ENCODE assay signal across 9 cellular contexts in genomic region chr18:3177902-3178687, GRCh38. TPM values are rescaled to one million over a fixed set of nuclear protein-coding genes. Genes with fewer than 3 reads are reported as not detected.
DNase-seq lines count a peak whose midpoint lies in the region; ATAC-seq, FAIRE-seq and TF ChIP-seq lines count a peak whose summit lies in the region.
"Had no signal": no experiment of that assay in that cellular context is flagged by ENCODE, and none has a peak within 500 bp of the region (broad histone marks: within the 10 kb centered on the region; RNA-seq: fewer than 3 reads in every experiment).

No MANE protein-coding gene starts in this region.

- peak; percentile 34 for TF ChIP-seq POLR2A in GM15510 (IDR thresholded peaks at IDR 0.05; ENCODE audit: borderline replicate concordance, extremely low read depth, insufficient read length)
- peak in 2 of 3 donors; percentile 13 to 38 for TF ChIP-seq POLR2A in body of pancreas (IDR thresholded peaks at IDR 0.05)

- no peak overlapping the region for H3K4ac ChIP-seq in trophoblast cell (ENCODE audit: low read depth, low read length)

- DNase-seq in KG1 (lab: John Stamatoyannopoulos, UW), result peak; percentile 73
- peak in 2 of 4 donors; percentile 21 to 83 for DNase-seq in body of pancreas
- peak; percentile 45 to 60 for DNase-seq in trophoblast cell
- DNase-seq in NCI-H2029 treated with DMSO at 0.1 percent for 48 hours (lab: John Stamatoyannopoulos, UW), result no peak
- DNase-seq in hepatocyte (ENCODE audit: low spot score), result no peak
- no peak for DNase-seq in HTR-8/SVneo (ENCODE audit: insufficient read length, low spot score)

- no peak overlapping the region for H2AFZ ChIP-seq in trophoblast cell (ENCODE audit: insufficient read depth, low read length, poor library complexity)
- no peak overlapping the region for H2AFZ ChIP-seq in hepatocyte

- H2AK5ac ChIP-seq in trophoblast cell (ENCODE audit: low read length), result no peak overlapping the region

- H4K8ac ChIP-seq in trophoblast cell (ENCODE audit: low read depth, low read length), result no peak overlapping the region

- no peak overlapping the region for H3K18ac ChIP-seq in trophoblast cell (ENCODE audit: low read length)

- no peak overlapping the region for H3K14ac ChIP-seq in trophoblast cell (ENCODE audit: low read length)

- no peak overlapping the region for H3K23ac ChIP-seq in trophoblast cell (ENCODE audit: low read length)

- intact Hi-C loops in body of pancreas (cut with DNase I), result no loop called here

- WGBS in body of pancreas, 2 donors, result 75 to 90% methylated on average over 15 of the region's 15 CpGs
- WGBS in trophoblast cell (ENCODE audit: extremely low coverage, insufficient coverage, insufficient read length), result 100% methylated on average over 3 of the region's 15 CpGs
- WGBS in hepatocyte (ENCODE audit: low lambda C conversion rate, missing lambda C conversion rate), result 90% methylated on average over 15 of the region's 15 CpGs

- no peak overlapping the region for H3K9ac ChIP-seq in trophoblast cell (ENCODE audit: low read length)

- no peaks in the 10 kb centered on the region for H3K36me3 ChIP-seq in body of pancreas (replicated peaks in 1 of 2; ENCODE audit: insufficient read depth in 1 of 2, low read depth in 2 of 2)
- H3K36me3 ChIP-seq in trophoblast cell (ENCODE audit: control insufficient read depth in 1 of 2, insufficient read depth in 2 of 2, low read length in 2 of 2), result no peaks in the 10 kb centered on the region
- no peaks in the 10 kb centered on the region for H3K36me3 ChIP-seq in hepatocyte (replicated peaks; ENCODE audit: insufficient read depth, low read depth)

- H2BK120ac ChIP-seq in trophoblast cell (ENCODE audit: insufficient read depth, low read length, poor library complexity), result no peak overlapping the region

- no peak overlapping the region for H4K91ac ChIP-seq in trophoblast cell (ENCODE audit: low read depth, low read length)

- H3K4me2 ChIP-seq in trophoblast cell (ENCODE audit: low read length), result no peak overlapping the region
- no peak overlapping the region for H3K4me2 ChIP-seq in hepatocyte

- H2BK5ac ChIP-seq in trophoblast cell (ENCODE audit: low read depth, low read length, poor library complexity), result no peak overlapping the region

- no peak overlapping the region for H2BK12ac ChIP-seq in trophoblast cell (ENCODE audit: low read length)

- no peaks in the 10 kb centered on the region for H3K9me2 ChIP-seq in hepatocyte (replicated peaks; ENCODE audit: insufficient read depth)

- no peak overlapping the region for H3K4me3 ChIP-seq in body of pancreas
- H3K4me3 ChIP-seq in trophoblast cell (ENCODE audit: low read depth, low read length), result no peak overlapping the region
- no peak overlapping the region for H3K4me3 ChIP-seq in hepatocyte

- no peaks in the 10 kb centered on the region for H3K27me3 ChIP-seq in body of pancreas
- H3K27me3 ChIP-seq in trophoblast cell (ENCODE audit: insufficient read depth, low read length), result no peaks in the 10 kb centered on the region
- no peaks in the 10 kb centered on the region for H3K27me3 ChIP-seq in hepatocyte

- peaks cover 12% of the 10 kb centered on the region for H3K4me1 ChIP-seq in body of pancreas
- H3K4me1 ChIP-seq in trophoblast cell (ENCODE audit: control insufficient read depth in 1 of 2, insufficient read depth in 2 of 2, low read length in 2 of 2), result no peaks in the 10 kb centered on the region
- H3K4me1 ChIP-seq in hepatocyte (ENCODE audit: insufficient read depth), result no peaks in the 10 kb centered on the region

- FAIRE-seq in HTR-8/SVneo (lab: Jason Lieb, UNC), result no peak
- FAIRE-seq: colon had no signal

- H3K27ac ChIP-seq in body of pancreas (peak overlapping the region in 1 of 4 donors; percentile 68), trophoblast cell (ENCODE audit: low read depth, low read length) (no peak overlapping the region), hepatocyte (no peak overlapping the region)

- H3K79me2 ChIP-seq in trophoblast cell (ENCODE audit: control insufficient read depth, insufficient read depth, low read length, poor library complexity), result no peaks in the 10 kb centered on the region
- no peaks in the 10 kb centered on the region for H3K79me2 ChIP-seq in hepatocyte

- peak; percentile 90 for ATAC-seq in GM21529 (IDR thresholded peaks at IDR 0.05; ENCODE audit: unreplicated experiment)
- ATAC-seq in body of pancreas, result no peak

- H3K9me3 ChIP-seq in body of pancreas (no peaks in the 10 kb centered on the region), trophoblast cell (ENCODE audit: insufficient read depth, low read depth, low read length) (no peaks in the 10 kb centered on the region), hepatocyte (ENCODE audit: low read depth) (no peaks in the 10 kb centered on the region)

- H4K20me1 ChIP-seq in hepatocyte (ENCODE audit: insufficient read depth, poor library complexity, severe bottlenecking), result no peaks in the 10 kb centered on the region

- TF ChIP-seq CTCF in body of pancreas (IDR thresholded peaks at IDR 0.05) (no peak), hepatocyte (IDR thresholded peaks at IDR 0.05; ENCODE audit: poor library complexity) (no peak)

- H3K79me1 ChIP-seq in trophoblast cell (ENCODE audit: low read length), result no peaks in the 10 kb centered on the region

- H4K12ac ChIP-seq in trophoblast cell (ENCODE audit: low read depth, low read length), result no peak overlapping the region

RNA-seq across cellular contexts. Expression of gene MYOM1, which starts 41.7 kb away (rescaled TPM):
- 10 to 100 TPM; 10.9 to 21.8 TPM for total RNA-seq in body of pancreas
- polyA plus RNA-seq in trophoblast cell (2013), result 0.08 and 0.15 TPM in 2 replicates
- total RNA-seq in hepatocyte, result 1.1 and 1.6 TPM in 2 replicates
- polyA plus RNA-seq in hepatocyte, result 1.4 and 1.8 TPM in 2 replicates

Comparison
In these comparisons a context has a peak if more than half of its experiments do, and no peak if none do; other contexts are left out.
1. DNase-seq: peak in KG1 (single experiment) and trophoblast cell (2 of 2); none in NCI-H2029 treated with DMSO at 0.1 percent for 48 hours (single experiment), hepatocyte (single experiment) and HTR-8/SVneo (single experiment).